ENCODE assay signal across 12 cellular contexts in the genomic region with DNA sequence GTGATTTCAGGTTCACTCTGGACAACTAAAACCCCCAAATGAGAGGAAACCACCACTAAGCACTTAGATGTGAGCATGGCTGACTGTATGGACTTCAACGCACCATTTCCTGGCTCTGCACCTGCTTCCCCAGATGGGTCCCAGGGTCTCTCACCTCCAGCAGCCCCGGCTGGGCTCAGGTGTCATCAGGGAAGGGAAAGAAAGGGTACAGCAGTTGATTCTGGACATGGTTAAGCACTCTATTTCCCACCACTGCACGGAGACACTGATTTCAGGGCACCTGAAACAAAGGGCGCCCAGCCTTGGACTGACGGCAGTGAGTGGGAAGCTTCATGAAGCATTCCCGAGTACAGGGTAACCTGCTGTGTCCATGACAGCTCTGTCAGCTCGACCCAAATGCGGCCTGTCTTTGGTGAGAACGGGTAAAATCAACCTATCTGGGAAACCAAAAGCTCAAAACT. TPM values are rescaled to one million over a fixed set of nuclear protein-coding genes. Genes with fewer than 3 reads are reported as not detected.
DNase-seq lines count a peak whose midpoint lies in the region; ATAC-seq and TF ChIP-seq lines count a peak whose summit lies in the region.
"Had no signal": no experiment of that assay in that cellular context is flagged by ENCODE, and none has a peak within 500 bp of the region (broad histone marks: within the 10 kb centered on the region; RNA-seq: fewer than 3 reads in every experiment).

No MANE protein-coding gene starts in this region.

- peak overlapping the region; percentile 62 for H3K27ac Mint-ChIP-seq in activated CD8-positive, alpha-beta T cell treated with anti-CD3 and anti-CD28 coated beads for 36 hours
- H3K27ac Mint-ChIP-seq in activated CD8-positive, alpha-beta T cell treated with anti-CD3 and anti-CD28 coated beads, Interleukin-2, amount 10 ng/mL, durations not matched to agents 7 days and 5 days, result no peak overlapping the region
- H3K27ac Mint-ChIP-seq in activated CD4-positive, alpha-beta memory T cell treated with anti-CD3 and anti-CD28 coated beads for 36 hours, result peak overlapping the region; percentile 97
- H3K27ac Mint-ChIP-seq in memory B cell, result peak overlapping the region; percentile 92

- POLR2A ChIA-PET in activated CD8-positive, alpha-beta T cell treated with anti-CD3 and anti-CD28 coated beads for 36 hours (lab: Charles Lee), result interaction anchor here (1.3 to 2.2 kb wide), 3 partner anchors 11 to 29 kb away, joined by 3 to 8 read pairs (median 6); no protein-coding TSS in a partner anchor
- POLR2A ChIA-PET in activated CD8-positive, alpha-beta T cell treated with anti-CD3 and anti-CD28 coated beads, Interleukin-2, amount 10 ng/mL, durations not matched to agents 7 days and 5 days (lab: Charles Lee), result interaction anchor here (1.0 to 1.7 kb wide), 3 partner anchors 8 to 36 kb away, joined by 3 to 4 read pairs (median 3); no protein-coding TSS in a partner anchor
- POLR2A ChIA-PET in activated CD4-positive, alpha-beta memory T cell treated with anti-CD3 and anti-CD28 coated beads for 36 hours (lab: Charles Lee), result interaction anchor here (1.0 to 3.9 kb wide), 6 partner anchors 8 to 36 kb away, joined by 4 to 46 read pairs (median 16); no protein-coding TSS in a partner anchor

- no peak overlapping the region for H3K4me3 ChIP-seq in subcutaneous abdominal adipose tissue (ENCODE audit: low read depth in 1 of 5, low read length in 5 of 5)
- H3K4me3 ChIP-seq: A549 had no signal

- intact Hi-C loops in activated CD8-positive, alpha-beta T cell treated with anti-CD3 and anti-CD28 coated beads for 36 hours (cut with micrococcal nuclease), result loop anchor here (10.0 kb wide), 1 partner anchor 80 kb away; no protein-coding TSS in a partner anchor
- intact Hi-C loops in activated CD4-positive, alpha-beta memory T cell treated with anti-CD3 and anti-CD28 coated beads for 36 hours (cut with micrococcal nuclease), result no loop called here

- no peak for DNase-seq in activated CD8-positive, alpha-beta T cell treated with anti-CD3 and anti-CD28 coated beads for 36 hours
- DNase-seq in activated CD8-positive, alpha-beta T cell treated with anti-CD3 and anti-CD28 coated beads, Interleukin-2, amount 10 ng/mL, durations not matched to agents 7 days and 5 days, result no peak
- DNase-seq in activated CD4-positive, alpha-beta memory T cell treated with anti-CD3 and anti-CD28 coated beads for 36 hours, result peak; percentile 7
- DNase-seq in memory B cell (ENCODE audit: low spot score in 2 of 2) (no peak), pons (ENCODE audit: low spot score) (no peak)
- DNase-seq in stimulated activated CD4-positive, alpha-beta T cell treated with anti-CD3 and anti-CD28 coated beads, Interleukin-4, amount 100 ng/mL, for 4 hours, result no peak
- DNase-seq: activated CD4-positive, alpha-beta T cell treated with anti-CD3 and anti-CD28 coated beads, Interleukin-2, amount 10 ng/mL, durations not matched to agents 24 days and 14 days; NCI-H1105 treated with DMSO at 0.1 percent for 48 hours; NCI-H524 treated with DMSO at 0.1 percent for 48 hours had no signal

- H3K36me3 ChIP-seq in subcutaneous abdominal adipose tissue (ENCODE audit: control insufficient read depth in 5 of 5, insufficient read depth in 5 of 5, low read length in 5 of 5), result peaks cover 0 to 6% (median 0%) of the 10 kb centered on the region in 5 donors

- no peak for TF ChIP-seq CTCF in activated CD8-positive, alpha-beta T cell treated with anti-CD3 and anti-CD28 coated beads for 36 hours (IDR thresholded peaks at IDR 0.05)

- no peaks in the 10 kb centered on the region for H3K27me3 Mint-ChIP-seq in activated CD8-positive, alpha-beta T cell treated with anti-CD3 and anti-CD28 coated beads for 36 hours
- H3K27me3 Mint-ChIP-seq in activated CD8-positive, alpha-beta T cell treated with anti-CD3 and anti-CD28 coated beads, Interleukin-2, amount 10 ng/mL, durations not matched to agents 7 days and 5 days (ENCODE audit: low read depth), result no peaks in the 10 kb centered on the region
- H3K27me3 Mint-ChIP-seq in activated CD4-positive, alpha-beta memory T cell treated with anti-CD3 and anti-CD28 coated beads for 36 hours, result no peaks in the 10 kb centered on the region
- no peaks in the 10 kb centered on the region for H3K27me3 Mint-ChIP-seq in memory B cell
- H3K27me3 Mint-ChIP-seq: activated CD4-positive, alpha-beta T cell treated with anti-CD3 and anti-CD28 coated beads, Interleukin-2, amount 10 ng/mL, durations not matched to agents 24 days and 14 days had no signal

- H3K9me3 ChIP-seq in subcutaneous abdominal adipose tissue (ENCODE audit: control insufficient read depth in 5 of 5, low read length in 5 of 5), result no peaks in the 10 kb centered on the region
- H3K9me3 ChIP-seq: A549 had no signal

- H3K4me1 ChIP-seq in subcutaneous abdominal adipose tissue (ENCODE audit: control insufficient read depth in 5 of 5, insufficient read depth in 5 of 5, low read length in 5 of 5), result peaks cover 37 to 94% (median 92%) of the 10 kb centered on the region in 5 donors
- H3K4me1 ChIP-seq: A549 had no signal

- H3K4me3 Mint-ChIP-seq in activated CD8-positive, alpha-beta T cell treated with anti-CD3 and anti-CD28 coated beads for 36 hours, result no peak overlapping the region
- H3K4me3 Mint-ChIP-seq in activated CD8-positive, alpha-beta T cell treated with anti-CD3 and anti-CD28 coated beads, Interleukin-2, amount 10 ng/mL, durations not matched to agents 7 days and 5 days, result no peak overlapping the region
- H3K4me3 Mint-ChIP-seq in activated CD4-positive, alpha-beta memory T cell treated with anti-CD3 and anti-CD28 coated beads for 36 hours, result no peak overlapping the region
- H3K4me3 Mint-ChIP-seq in memory B cell, result no peak overlapping the region
- H3K4me3 Mint-ChIP-seq: activated CD4-positive, alpha-beta T cell treated with anti-CD3 and anti-CD28 coated beads, Interleukin-2, amount 10 ng/mL, durations not matched to agents 24 days and 14 days had no signal

- H3K27me3 ChIP-seq in subcutaneous abdominal adipose tissue (ENCODE audit: control insufficient read depth in 5 of 5, insufficient read depth in 4 of 5, low read length in 5 of 5), result no peaks in the 10 kb centered on the region

- ATAC-seq in activated CD8-positive, alpha-beta T cell treated with anti-CD3 and anti-CD28 coated beads for 36 hours, result no peak
- ATAC-seq in activated CD8-positive, alpha-beta T cell treated with anti-CD3 and anti-CD28 coated beads, Interleukin-2, amount 10 ng/mL, durations not matched to agents 7 days and 5 days, result no peak
- no peak for ATAC-seq in memory B cell (ENCODE audit: low read depth)
- ATAC-seq in HG02678 (IDR thresholded peaks at IDR 0.05; ENCODE audit: unreplicated experiment), result no peak
- ATAC-seq: A549 had no signal

- H3K36me3 Mint-ChIP-seq in activated CD8-positive, alpha-beta T cell treated with anti-CD3 and anti-CD28 coated beads for 36 hours (ENCODE audit: low read depth), result peaks cover 3% of the 10 kb centered on the region
- peaks cover 9% of the 10 kb centered on the region for H3K36me3 Mint-ChIP-seq in activated CD8-positive, alpha-beta T cell treated with anti-CD3 and anti-CD28 coated beads, Interleukin-2, amount 10 ng/mL, durations not matched to agents 7 days and 5 days (ENCODE audit: low read depth)
- peaks cover 9% of the 10 kb centered on the region for H3K36me3 Mint-ChIP-seq in activated CD4-positive, alpha-beta memory T cell treated with anti-CD3 and anti-CD28 coated beads for 36 hours
- peaks cover 11% of the 10 kb centered on the region for H3K36me3 Mint-ChIP-seq in memory B cell

- H3K9ac ChIP-seq in subcutaneous abdominal adipose tissue (ENCODE audit: low read length in 5 of 5), result peak overlapping the region in 1 of 5 donors; percentile 30

- H3K27ac ChIP-seq in subcutaneous abdominal adipose tissue (ENCODE audit: low read depth, low read length), result peak overlapping the region; percentile 83
- H3K27ac ChIP-seq: A549 had no signal

- no peaks in the 10 kb centered on the region for H3K9me3 Mint-ChIP-seq in activated CD8-positive, alpha-beta T cell treated with anti-CD3 and anti-CD28 coated beads for 36 hours
- no peaks in the 10 kb centered on the region for H3K9me3 Mint-ChIP-seq in activated CD8-positive, alpha-beta T cell treated with anti-CD3 and anti-CD28 coated beads, Interleukin-2, amount 10 ng/mL, durations not matched to agents 7 days and 5 days (ENCODE audit: insufficient read depth)
- H3K9me3 Mint-ChIP-seq in activated CD4-positive, alpha-beta memory T cell treated with anti-CD3 and anti-CD28 coated beads for 36 hours, result no peaks in the 10 kb centered on the region
- H3K9me3 Mint-ChIP-seq in memory B cell, result no peaks in the 10 kb centered on the region
- H3K9me3 Mint-ChIP-seq: activated CD4-positive, alpha-beta T cell treated with anti-CD3 and anti-CD28 coated beads, Interleukin-2, amount 10 ng/mL, durations not matched to agents 24 days and 14 days had no signal

- CTCF ChIA-PET in activated CD8-positive, alpha-beta T cell treated with anti-CD3 and anti-CD28 coated beads for 36 hours (lab: Charles Lee), result interaction anchor here (0.8 to 1.7 kb wide), 2 partner anchors 8 to 16 kb away, joined by 3 to 8 read pairs; no protein-coding TSS in a partner anchor
- CTCF ChIA-PET in activated CD8-positive, alpha-beta T cell treated with anti-CD3 and anti-CD28 coated beads, Interleukin-2, amount 10 ng/mL, durations not matched to agents 7 days and 5 days (lab: Charles Lee), result interaction anchor here (0.8 to 11.0 kb wide), 4 partner anchors 9 to 78 kb away, joined by 3 to 180 read pairs (median 5); no protein-coding TSS in a partner anchor
- CTCF ChIA-PET in activated CD4-positive, alpha-beta memory T cell treated with anti-CD3 and anti-CD28 coated beads for 36 hours (lab: Charles Lee), result interaction anchor here (1.0 to 4.8 kb wide), 7 partner anchors 8 to 185 kb away, joined by 3 to 56 read pairs (median 4); no protein-coding TSS in a partner anchor

- peaks cover 87% of the 10 kb centered on the region for H3K4me1 Mint-ChIP-seq in activated CD8-positive, alpha-beta T cell treated with anti-CD3 and anti-CD28 coated beads for 36 hours (ENCODE audit: low read depth)
- peaks cover 73% of the 10 kb centered on the region for H3K4me1 Mint-ChIP-seq in activated CD8-positive, alpha-beta T cell treated with anti-CD3 and anti-CD28 coated beads, Interleukin-2, amount 10 ng/mL, durations not matched to agents 7 days and 5 days (ENCODE audit: low read depth)
- H3K4me1 Mint-ChIP-seq in activated CD4-positive, alpha-beta memory T cell treated with anti-CD3 and anti-CD28 coated beads for 36 hours (ENCODE audit: low read depth), result peaks cover 97% of the 10 kb centered on the region
- peaks cover 70% of the 10 kb centered on the region for H3K4me1 Mint-ChIP-seq in memory B cell

RNA-seq across cellular contexts. Expression of a gene that starts 19.0 kb away (rescaled TPM):
- 10 to 100 TPM; 15.1 to 18.0 TPM for total RNA-seq in activated CD8-positive, alpha-beta T cell treated with anti-CD3 and anti-CD28 coated beads for 36 hours
- total RNA-seq in activated CD8-positive, alpha-beta T cell treated with anti-CD3 and anti-CD28 coated beads, Interleukin-2, amount 10 ng/mL, durations not matched to agents 7 days and 5 days, result 10 to 100 TPM; 19.9 to 21.8 TPM
- 10 to 100 TPM; 25.3 to 25.5 TPM for total RNA-seq in activated CD4-positive, alpha-beta memory T cell treated with anti-CD3 and anti-CD28 coated beads for 36 hours
